8 cellular contexts compared by ENCODE assay signal in genomic region chr6:42781811-42782688, GRCh38. TPM values are rescaled to one million over a fixed set of nuclear protein-coding genes. Genes with fewer than 3 reads are reported as not detected.
A peak's percentile ranks its signal among the peaks of the same experiment; 100 is the strongest.
DNase-seq lines count a peak whose midpoint lies in the region; ATAC-seq, FAIRE-seq and TF ChIP-seq lines count a peak whose summit lies in the region.

A gene with protein sequence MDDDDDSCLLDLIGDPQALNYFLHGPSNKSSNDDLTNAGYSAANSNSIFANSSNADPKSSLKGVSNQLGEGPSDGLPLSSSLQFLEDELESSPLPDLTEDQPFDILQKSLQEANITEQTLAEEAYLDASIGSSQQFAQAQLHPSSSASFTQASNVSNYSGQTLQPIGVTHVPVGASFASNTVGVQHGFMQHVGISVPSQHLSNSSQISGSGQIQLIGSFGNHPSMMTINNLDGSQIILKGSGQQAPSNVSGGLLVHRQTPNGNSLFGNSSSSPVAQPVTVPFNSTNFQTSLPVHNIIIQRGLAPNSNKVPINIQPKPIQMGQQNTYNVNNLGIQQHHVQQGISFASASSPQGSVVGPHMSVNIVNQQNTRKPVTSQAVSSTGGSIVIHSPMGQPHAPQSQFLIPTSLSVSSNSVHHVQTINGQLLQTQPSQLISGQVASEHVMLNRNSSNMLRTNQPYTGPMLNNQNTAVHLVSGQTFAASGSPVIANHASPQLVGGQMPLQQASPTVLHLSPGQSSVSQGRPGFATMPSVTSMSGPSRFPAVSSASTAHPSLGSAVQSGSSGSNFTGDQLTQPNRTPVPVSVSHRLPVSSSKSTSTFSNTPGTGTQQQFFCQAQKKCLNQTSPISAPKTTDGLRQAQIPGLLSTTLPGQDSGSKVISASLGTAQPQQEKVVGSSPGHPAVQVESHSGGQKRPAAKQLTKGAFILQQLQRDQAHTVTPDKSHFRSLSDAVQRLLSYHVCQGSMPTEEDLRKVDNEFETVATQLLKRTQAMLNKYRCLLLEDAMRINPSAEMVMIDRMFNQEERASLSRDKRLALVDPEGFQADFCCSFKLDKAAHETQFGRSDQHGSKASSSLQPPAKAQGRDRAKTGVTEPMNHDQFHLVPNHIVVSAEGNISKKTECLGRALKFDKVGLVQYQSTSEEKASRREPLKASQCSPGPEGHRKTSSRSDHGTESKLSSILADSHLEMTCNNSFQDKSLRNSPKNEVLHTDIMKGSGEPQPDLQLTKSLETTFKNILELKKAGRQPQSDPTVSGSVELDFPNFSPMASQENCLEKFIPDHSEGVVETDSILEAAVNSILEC (plus strand): TSS chr6:42782052. CDS start chr6:42822023, 39,971 bp downstream.

- peaks cover 42% of the 10 kb centered on the region for H3K79me2 ChIP-seq in astrocyte (ENCODE audit: insufficient read depth, low read length)

- intact Hi-C loops in vagina (cut with DNase I): loop anchor here (2.0 to 5.0 kb wide), 2 partner anchors 35 to 100 kb away; partner anchors contain the start of gene TBCC

- TF ChIP-seq CTCF in astrocyte (IDR thresholded peaks at IDR 0.05; ENCODE audit: insufficient read depth, low read depth, low read length) (no peak), vagina (IDR thresholded peaks at IDR 0.05) (no peak)

- no peaks in the 10 kb centered on the region for H3K27me3 ChIP-seq in astrocyte (ENCODE audit: insufficient read depth, low read length)
- H3K27me3 ChIP-seq in rectal smooth muscle tissue (ENCODE audit: control insufficient read depth, insufficient read depth, low read length): no peaks in the 10 kb centered on the region
- H3K27me3 ChIP-seq in vagina: no peaks in the 10 kb centered on the region

- FAIRE-seq in GM12892 (lab: Jason Lieb, UNC) (peak; percentile 14), astrocyte (lab: Jason Lieb, UNC) (no peak)

- TF ChIP-seq POLR2A in GM12892 (IDR thresholded peaks at IDR 0.05; ENCODE audit: low read depth, low read length) (peak; percentile 27; the same call in 1 of the 2 replicates), vagina (IDR thresholded peaks at IDR 0.05) (no peak)

- H3K9me3 ChIP-seq in astrocyte (ENCODE audit: insufficient read depth, low read depth, low read length) (no peaks in the 10 kb centered on the region), vagina (no peaks in the 10 kb centered on the region)

- H3K4me1 ChIP-seq in astrocyte (ENCODE audit: insufficient read depth, low read length) (peaks cover 11% of the 10 kb centered on the region), rectal smooth muscle tissue (ENCODE audit: control insufficient read depth, insufficient read depth, low read length) (peaks cover 12% of the 10 kb centered on the region), vagina (peaks cover 42% of the 10 kb centered on the region)

- H3K27me3 Mint-ChIP-seq in astrocyte (ENCODE audit: low read depth, unreplicated experiment): no peaks in the 10 kb centered on the region

- H3K9me3 Mint-ChIP-seq in astrocyte (ENCODE audit: unreplicated experiment): no peaks in the 10 kb centered on the region

- H3K27ac Mint-ChIP-seq in astrocyte (ENCODE audit: unreplicated experiment): peak within 1 kb of the TSS; percentile 100

- ATAC-seq in HG03135 (IDR thresholded peaks at IDR 0.05; ENCODE audit: unreplicated experiment): no peak

- peak within 1 kb of the TSS; percentile 87 for H3K4me3 Mint-ChIP-seq in astrocyte (ENCODE audit: unreplicated experiment)

- peaks cover 22% of the 10 kb centered on the region for H3K4me1 Mint-ChIP-seq in astrocyte (ENCODE audit: low read depth, unreplicated experiment)

- peaks cover 8% of the 10 kb centered on the region for H4K20me1 ChIP-seq in astrocyte (ENCODE audit: insufficient read depth, low read length)

- peak within 1 kb of the TSS; percentile 91 for H3K4me2 ChIP-seq in astrocyte (ENCODE audit: low read length)

- H2AFZ ChIP-seq in astrocyte (ENCODE audit: low read depth, low read length): no peak within 1 kb of the TSS

- H3K27ac ChIP-seq in astrocyte (ENCODE audit: low read depth, low read length) (peak within 1 kb of the TSS; percentile 99), rectal smooth muscle tissue (ENCODE audit: low read depth, low read length) (peak within 1 kb of the TSS; percentile 100), vagina (peak within 1 kb of the TSS; percentile 100)

- H3K36me3 ChIP-seq in astrocyte (ENCODE audit: insufficient read depth, low read length) (no peaks in the 10 kb centered on the region), rectal smooth muscle tissue (ENCODE audit: control insufficient read depth, insufficient read depth, low read length) (no peaks in the 10 kb centered on the region), vagina (no peaks in the 10 kb centered on the region)

- H3K4me3 ChIP-seq in astrocyte (ENCODE audit: insufficient read depth, low read depth, low read length): peak within 1 kb of the TSS; percentile 94
- peak within 1 kb of the TSS; percentile 89 for H3K4me3 ChIP-seq in rectal smooth muscle tissue (ENCODE audit: low read length)
- peak within 1 kb of the TSS; percentile 72 to 96 for H3K4me3 ChIP-seq in vagina

- H3K9ac ChIP-seq in astrocyte (ENCODE audit: low read length) (peak within 1 kb of the TSS; percentile 100), rectal smooth muscle tissue (ENCODE audit: low read length) (peak within 1 kb of the TSS; percentile 97)

- H3K36me3 Mint-ChIP-seq in astrocyte (ENCODE audit: low read depth, unreplicated experiment): no peaks in the 10 kb centered on the region

- DNase-seq in GM12892 (ENCODE audit: insufficient read length) (peak; percentile 36), NCI-H1694 (lab: John Stamatoyannopoulos, UW) (peak; percentile 56), T1000 (lab: John Stamatoyannopoulos, UW) (peak; percentile 58), astrocyte (ENCODE audit: low read depth) (peak; percentile 84), hepatic stellate cell (ENCODE audit: low spot score) (peak; percentile 78), vagina (ENCODE audit: extremely low spot score in 2 of 2) (no peak)

RNA-seq across cellular contexts. Expression of the gene that starts here (rescaled TPM):
- 7.1 TPM for polyA plus RNA-seq in GM12892 (2012; ENCODE audit: missing spikeins)
- total RNA-seq in astrocyte (5.9 and 7.1 TPM in 2 replicates), vagina (19.2 TPM)

Comparison
In these comparisons a context has a peak if more than half of its experiments do, and no peak if none do; other contexts are left out.
1. DNase-seq: peak in GM12892 (single experiment), NCI-H1694 (single experiment), T1000 (single experiment), astrocyte (single experiment) and hepatic stellate cell (single experiment); none in vagina (0 of 2).
2. Peak in every context shown above with its lines, with median percentiles within 50 percentile points of each other: H3K27ac ChIP-seq and H3K4me3 ChIP-seq.